34 cellular contexts compared by ENCODE assay signal in genomic region chr2:212245868-212246267, GRCh38.
"Had no signal": no experiment of that assay in that cellular context is flagged by ENCODE, and none has a peak within 500 bp of the region (broad histone marks: within the 10 kb centered on the region; RNA-seq: fewer than 3 reads in every experiment).

No MANE protein-coding gene starts in this region.

- H3K36me3 Mint-ChIP-seq: activated CD4-positive, alpha-beta memory T cell treated with anti-CD3 and anti-CD28 coated beads for 36 hours; activated naive CD4-positive, alpha-beta T cell treated with anti-CD3 and anti-CD28 coated beads, Interleukin-2, amount 10 ng/mL, durations not matched to agents 7 days and 5 days; activated naive CD8-positive, alpha-beta T cell; brain had no signal

- H3K4me3 ChIP-seq: Peyer's patch, SJSA1 had no signal

- H3K4me1 ChIP-seq: Peyer's patch, SJSA1 had no signal

- H3K9ac ChIP-seq: SK-N-SH had no signal

- H3K27ac Mint-ChIP-seq: activated CD4-positive, alpha-beta memory T cell treated with anti-CD3 and anti-CD28 coated beads for 36 hours; activated naive CD4-positive, alpha-beta T cell treated with anti-CD3 and anti-CD28 coated beads, Interleukin-2, amount 10 ng/mL, durations not matched to agents 7 days and 5 days; activated naive CD8-positive, alpha-beta T cell; activated naive CD8-positive, alpha-beta T cell treated with anti-CD3 and anti-CD28 coated beads, Interleukin-2, amount 50 U/mL, for 24 hours; activated T-helper 1 cell treated with anti-CD3 and anti-CD28 coated beads, Interleukin-12 subunit alpha, Interleukin-12 subunit beta, Interleukin-2, Interleukin-4 antibody, amounts not matched to agents 30 ng/mL and 10 ng/mL and 1 ng/mL, durations not matched to agents 14 hours and 24 hours and 36 hours; T-helper 1 cell treated with Interleukin-12 subunit alpha and Interleukin-12 subunit beta and Interleukin-4 antibody, amounts not matched to agents 30 μg/mL and 1 μg/mL, for 36 hours; T-helper 2 cell treated with Interferon-gamma antibody and Interleukin-4, amounts not matched to agents 5 μg/mL and 100 μg/mL, for 36 hours had no signal

- H3K4me2 ChIP-seq: SK-N-SH had no signal

- H3K27me3 ChIP-seq: Peyer's patch had no signal

- H3K27me3 Mint-ChIP-seq: activated CD4-positive, alpha-beta memory T cell treated with anti-CD3 and anti-CD28 coated beads for 36 hours; activated naive CD4-positive, alpha-beta T cell treated with anti-CD3 and anti-CD28 coated beads, Interleukin-2, amount 10 ng/mL, durations not matched to agents 7 days and 5 days; activated naive CD8-positive, alpha-beta T cell; activated naive CD8-positive, alpha-beta T cell treated with anti-CD3 and anti-CD28 coated beads, Interleukin-2, amount 50 U/mL, for 24 hours had no signal

- H3K36me3 ChIP-seq: Peyer's patch, SJSA1 had no signal

- H3K4me3 Mint-ChIP-seq: activated CD4-positive, alpha-beta memory T cell treated with anti-CD3 and anti-CD28 coated beads for 36 hours; activated naive CD4-positive, alpha-beta T cell treated with anti-CD3 and anti-CD28 coated beads, Interleukin-2, amount 10 ng/mL, durations not matched to agents 7 days and 5 days; activated naive CD8-positive, alpha-beta T cell; activated naive CD8-positive, alpha-beta T cell treated with anti-CD3 and anti-CD28 coated beads, Interleukin-2, amount 50 U/mL, for 24 hours; activated T-cell treated with anti-CD3 and anti-CD28 coated beads, Interleukin-2, amount 50 U/mL, for 4 hours; activated T-helper 1 cell treated with anti-CD3 and anti-CD28 coated beads, Interleukin-12 subunit alpha, Interleukin-12 subunit beta, Interleukin-2, Interleukin-4 antibody, amounts not matched to agents 30 ng/mL and 10 ng/mL and 1 ng/mL, durations not matched to agents 14 hours and 24 hours and 36 hours; brain; T-helper 1 cell treated with Interleukin-12 subunit alpha and Interleukin-12 subunit beta and Interleukin-4 antibody, amounts not matched to agents 30 μg/mL and 1 μg/mL, for 36 hours; T-helper 2 cell treated with Interferon-gamma antibody and Interleukin-4, amounts not matched to agents 5 μg/mL and 100 μg/mL, for 36 hours had no signal

- DNase-seq: activated CD4-positive, alpha-beta memory T cell treated with anti-CD3 and anti-CD28 coated beads for 36 hours; activated CD4-positive, alpha-beta T cell treated with anti-CD3 and anti-CD28 coated beads for 4 hours; activated CD4-positive, alpha-beta T cell treated with anti-CD3 and anti-CD28 coated beads, Interleukin-2, amount 50 U/mL, for 1 hour; activated CD8-positive, alpha-beta memory T cell treated with anti-CD3 and anti-CD28 coated beads, Interleukin-2, amount 50 U/mL, for 4 hours; activated naive CD4-positive, alpha-beta T cell treated with anti-CD3 and anti-CD28 coated beads, Interleukin-2, amount 10 ng/mL, durations not matched to agents 7 days and 5 days; activated naive CD8-positive, alpha-beta T cell treated with anti-CD3 and anti-CD28 coated beads, Interleukin-2, amount 50 U/mL, for 24 hours; activated T-cell treated with anti-CD3 and anti-CD28 coated beads for 4 hours; activated T-cell treated with anti-CD3 and anti-CD28 coated beads, Interleukin-2, amount 50 U/mL, for 4 hours; anterior cingulate cortex; caudate nucleus; cerebellar nuclear complex; Kasumi-1; KG1; MM.1S; MV-4-11; NCI-H1092; NCI-H1436 treated with DMSO at 0.1 percent for 48 hours; NCI-H1694 treated with DMSO at 0.1 percent for 48 hours; NCI-H2029; NCI-H510A; NCI-H526 treated with DMSO at 0.1 percent for 48 hours; NK-92 treated with Interleukin-12 subunit alpha and Interleukin-12 subunit beta, amount 100 ng/mL, for 24 hours; PC-3; Peyer's patch; RPMI8226; SHP77 treated with DMSO at 0.1 percent for 48 hours; SK-N-SH had no signal

- H3K4me1 Mint-ChIP-seq: activated naive CD4-positive, alpha-beta T cell treated with anti-CD3 and anti-CD28 coated beads, Interleukin-2, amount 10 ng/mL, durations not matched to agents 7 days and 5 days; activated naive CD8-positive, alpha-beta T cell treated with anti-CD3 and anti-CD28 coated beads, Interleukin-2, amount 50 U/mL, for 24 hours had no signal

- ATAC-seq: activated CD4-positive, CD25-positive, alpha-beta regulatory T cell treated with anti-CD3 and anti-CD28 coated beads, Interleukin-2, amount 50 U/mL, for 24 hours; activated naive CD8-positive, alpha-beta T cell treated with anti-CD3 and anti-CD28 coated beads, Interleukin-2, amount 50 U/mL, for 24 hours; activated T-cell treated with anti-CD3 and anti-CD28 coated beads, Interleukin-2, amount 50 U/mL, for 4 hours; PC-3 had no signal

- H3K9me3 ChIP-seq: Peyer's patch, SJSA1, SK-N-SH had no signal

- H3K9me3 Mint-ChIP-seq: activated CD4-positive, alpha-beta memory T cell treated with anti-CD3 and anti-CD28 coated beads for 36 hours; activated naive CD4-positive, alpha-beta T cell treated with anti-CD3 and anti-CD28 coated beads, Interleukin-2, amount 10 ng/mL, durations not matched to agents 7 days and 5 days; activated naive CD8-positive, alpha-beta T cell treated with anti-CD3 and anti-CD28 coated beads, Interleukin-2, amount 50 U/mL, for 24 hours; activated T-cell treated with anti-CD3 and anti-CD28 coated beads, Interleukin-2, amount 50 U/mL, for 4 hours; activated T-helper 1 cell treated with anti-CD3 and anti-CD28 coated beads, Interleukin-12 subunit alpha, Interleukin-12 subunit beta, Interleukin-2, Interleukin-4 antibody, amounts not matched to agents 30 ng/mL and 10 ng/mL and 1 ng/mL, durations not matched to agents 14 hours and 24 hours and 36 hours; brain; T-helper 1 cell treated with Interleukin-12 subunit alpha and Interleukin-12 subunit beta and Interleukin-4 antibody, amounts not matched to agents 30 μg/mL and 1 μg/mL, for 36 hours; T-helper 2 cell treated with Interferon-gamma antibody and Interleukin-4, amounts not matched to agents 5 μg/mL and 100 μg/mL, for 36 hours had no signal

- H3K27ac ChIP-seq: Peyer's patch, SJSA1 had no signal
